In the genomic region with DNA sequence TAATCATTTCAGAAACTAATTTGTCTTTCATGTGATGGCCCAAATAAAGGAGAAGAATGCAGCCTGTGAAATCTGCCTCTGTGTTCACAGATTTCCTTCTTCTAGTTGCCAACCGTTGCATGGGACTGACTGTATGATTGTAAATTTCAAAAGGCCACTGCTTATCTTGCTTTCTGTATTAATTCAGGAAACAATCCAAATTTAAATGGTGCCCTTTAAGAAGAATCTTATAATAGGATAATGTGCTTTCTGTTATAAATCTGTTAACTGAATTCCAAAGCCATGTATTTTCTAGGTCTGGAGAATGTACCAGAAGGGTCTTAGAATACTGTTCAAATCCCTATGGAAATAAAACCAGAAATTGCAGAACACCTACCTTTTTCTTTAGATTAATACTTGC, we compare ENCODE assay signal across 15 cellular contexts. TPM values are rescaled to one million over a fixed set of nuclear protein-coding genes. Genes with fewer than 3 reads are reported as not detected.
DNase-seq lines count a peak whose midpoint lies in the region; ATAC-seq, FAIRE-seq and TF ChIP-seq lines count a peak whose summit lies in the region.
"Had no signal": no experiment of that assay in that cellular context is flagged by ENCODE, and none has a peak within 500 bp of the region (broad histone marks: within the 10 kb centered on the region; RNA-seq: fewer than 3 reads in every experiment).

No MANE protein-coding gene starts in this region.

- 15% methylated on average over 1 of the region's 1 CpG for WGBS in esophagus muscularis mucosa
- WGBS in sigmoid colon, 2 donors: 29 to 62% methylated on average over 1 of the region's 1 CpG

- H3K4me3 ChIP-seq in left ventricle myocardium inferior (no peak overlapping the region), esophagus muscularis mucosa (no peak overlapping the region), sigmoid colon (no peak overlapping the region)

- ATAC-seq in Right ventricle myocardium inferior: no peak

- no peak for TF ChIP-seq EP300 in esophagus muscularis mucosa (IDR thresholded peaks at IDR 0.05)
- TF ChIP-seq EP300 in sigmoid colon (IDR thresholded peaks at IDR 0.05): no peak

- no peaks in the 10 kb centered on the region for H3K9me3 ChIP-seq in left ventricle myocardium inferior (replicated peaks)
- H3K9me3 ChIP-seq in esophagus muscularis mucosa: no peaks in the 10 kb centered on the region
- no peaks in the 10 kb centered on the region for H3K9me3 ChIP-seq in sigmoid colon

- DNase-seq in left ventricle myocardium inferior (no peak), Right ventricle myocardium inferior (ENCODE audit: missing footprints) (no peak), esophagus muscularis mucosa (ENCODE audit: extremely low spot score) (no peak), sigmoid colon (no peak), urothelium cell line (ENCODE audit: low spot score) (no peak), COR-L47 (lab: John Stamatoyannopoulos, UW) (no peak), OCI-M2 (lab: John Stamatoyannopoulos, UW; ENCODE audit: unreplicated experiment) (no peak)
- DNase-seq: GF-D8, NCI-H1105, NCI-H1694, NCI-H524 treated with DMSO at 0.1 percent for 48 hours had no signal

- H3K27ac ChIP-seq in left ventricle myocardium inferior (replicated peaks) (peak overlapping the region; percentile 15), esophagus muscularis mucosa (replicated peaks in 1 of 4) (peak overlapping the region; percentile 74 to 82 (median 78)), sigmoid colon (peak overlapping the region; percentile 13 to 80 (median 60))
- H3K27ac ChIP-seq: C4-2B had no signal

- no peak for TF ChIP-seq CTCF in left ventricle myocardium inferior (IDR thresholded peaks at IDR 0.05; ENCODE audit: borderline replicate concordance)
- TF ChIP-seq CTCF in esophagus muscularis mucosa (IDR thresholded peaks at IDR 0.05): no peak
- TF ChIP-seq CTCF in sigmoid colon (IDR thresholded peaks at IDR 0.05): no peak

- H3K36me3 ChIP-seq in left ventricle myocardium inferior (peaks cover 6% of the 10 kb centered on the region), esophagus muscularis mucosa (peaks cover 0 to 13% (median 0%) of the 10 kb centered on the region in 4 donors), sigmoid colon (peaks cover 0 to 16% (median 0%) of the 10 kb centered on the region in 4 donors)

- H3K27me3 ChIP-seq in left ventricle myocardium inferior (ENCODE audit: low read depth) (no peaks in the 10 kb centered on the region), esophagus muscularis mucosa (no peaks in the 10 kb centered on the region), sigmoid colon (no peaks in the 10 kb centered on the region)

- TF ChIP-seq POLR2A in esophagus muscularis mucosa (IDR thresholded peaks at IDR 0.05; ENCODE audit: low read depth) (no peak), sigmoid colon (IDR thresholded peaks at IDR 0.05) (no peak)

- no peak for FAIRE-seq in urothelium cell line (lab: Jason Lieb, UNC)
- FAIRE-seq: GM12891, GM18507, H1 had no signal

- intact Hi-C loops in left ventricle myocardium inferior (cut with micrococcal nuclease): no loop called here
- intact Hi-C loops in Right ventricle myocardium inferior (cut with DNase I): no loop called here
- intact Hi-C loops in esophagus muscularis mucosa (cut with DNase I): loop anchor here (5.0 to 10.0 kb wide), 2 partner anchors 120 to 202 kb away; no protein-coding TSS in a partner anchor
- intact Hi-C loops in sigmoid colon (cut with DNase I): no loop called here

- H3K4me1 ChIP-seq in left ventricle myocardium inferior (peaks cover 51% of the 10 kb centered on the region), esophagus muscularis mucosa (peaks cover 23 to 48% (median 46%) of the 10 kb centered on the region in 4 donors), sigmoid colon (peaks cover 0 to 38% (median 25%) of the 10 kb centered on the region in 4 donors)

RNA-seq across cellular contexts. Expression of a gene that starts 58.6 kb away (rescaled TPM):
- 1,955 TPM for total RNA-seq in left ventricle myocardium inferior
- 3,009 TPM for total RNA-seq in Right ventricle myocardium inferior
- total RNA-seq in esophagus muscularis mucosa: 100 to 1,000 TPM; 170 to 231 (median 177) TPM
- 100 to 1,000 TPM in 2 of 4 donors, 10 to 100 TPM in 2; 79.5 to 121 (median 93.7) TPM for total RNA-seq in sigmoid colon
- polyA plus RNA-seq in sigmoid colon: 100 to 1,000 TPM in 1 of 3 donors, 10 to 100 TPM in 2; 16.6 to 115 (median 16.8) TPM

Comparison
In these comparisons a context has a peak if more than half of its experiments do, and no peak if none do; other contexts are left out.
1. H3K27ac ChIP-seq: peak in every context shown above with its lines; median percentile 78 in esophagus muscularis mucosa; 60 in sigmoid colon; 15 in left ventricle myocardium inferior.